Comparison of ENCODE assay signal across 27 cellular contexts in the genomic region with DNA sequence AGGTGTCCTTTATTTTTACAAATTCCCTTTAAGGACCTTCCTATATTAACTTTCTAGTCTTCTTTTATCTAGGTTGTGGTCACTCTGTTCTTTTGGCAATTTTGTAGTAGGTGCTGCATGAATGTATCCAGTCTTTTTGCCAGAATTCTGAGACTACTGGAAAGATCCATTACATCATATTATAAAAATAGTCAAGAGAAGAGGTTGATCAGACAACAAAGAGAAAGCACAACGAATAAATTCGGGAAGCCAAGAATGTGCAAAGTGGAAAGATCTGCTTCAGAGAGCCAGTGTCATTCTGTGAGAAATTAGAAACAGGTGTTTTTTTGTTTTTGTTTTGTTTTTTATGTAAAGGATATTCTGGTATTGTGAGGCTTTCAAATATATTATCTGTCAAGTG.
"Had no signal": no experiment of that assay in that cellular context is flagged by ENCODE, and none has a peak within 500 bp of the region (broad histone marks: within the 10 kb centered on the region; RNA-seq: fewer than 3 reads in every experiment).

No MANE protein-coding gene starts in this region.

- H3K4me1 ChIP-seq: breast epithelium, gastrocnemius medialis, thyroid gland, upper lobe of left lung, vagina had no signal

- H3K4me3 ChIP-seq: breast epithelium, esophagus muscularis mucosa, gastrocnemius medialis, lung, thyroid gland, upper lobe of left lung, vagina had no signal

- H3K27ac ChIP-seq: breast epithelium, esophagus muscularis mucosa, gastrocnemius medialis, thyroid gland, upper lobe of left lung, vagina, WERI-Rb-1 had no signal

- H3K9me3 ChIP-seq: breast epithelium, esophagus muscularis mucosa, gastrocnemius medialis, thyroid gland, upper lobe of left lung, vagina had no signal

- DNase-seq: activated CD4-positive, alpha-beta T cell treated with anti-CD3 and anti-CD28 coated beads for 48 hours; activated CD4-positive, alpha-beta T cell treated with anti-CD3 and anti-CD28 coated beads, Interleukin-2, amount 50 U/mL, for 48 hours; activated CD8-positive, alpha-beta memory T cell treated with anti-CD3 and anti-CD28 coated beads, Interleukin-2, amount 50 U/mL, for 4 hours; activated gamma-delta T cell; activated naive CD4-positive, alpha-beta T cell treated with anti-CD3 and anti-CD28 coated beads, Interleukin-2, amount 50 U/mL, for 16 hours; activated T-cell treated with anti-CD3 and anti-CD28 coated beads, Interleukin-2, amount 50 U/mL, for 24 hours; amygdala; effector CD4-positive, alpha-beta T cell; gastrocnemius medialis; kidney glomerular epithelial cell; mesendoderm; small intestine; stimulated activated CD4-positive, alpha-beta T cell treated with anti-CD3 and anti-CD28 coated beads, Interleukin-4, amount 100 ng/mL, for 24 hours; T-helper 17 cell; T1000; thyroid gland; upper lobe of left lung; WERI-Rb-1 had no signal

- H3K27me3 ChIP-seq: breast epithelium, esophagus muscularis mucosa, gastrocnemius medialis, thyroid gland, upper lobe of left lung, vagina had no signal

- ATAC-seq: activated CD4-positive, CD25-positive, alpha-beta regulatory T cell treated with anti-CD3 and anti-CD28 coated beads, Interleukin-2, amount 50 U/mL, for 24 hours; gastrocnemius medialis; left lobe of liver; natural killer cell treated with Interleukin-12 subunit alpha and Interleukin-12 subunit beta and Interleukin-15 and Interleukin-18, amount 100 ng/mL, for 72 hours; sciatic nerve; stimulated activated effector memory CD8-positive, alpha-beta T cell treated with anti-CD3 and anti-CD28 coated beads, Interleukin-12 subunit alpha, Interleukin-12 subunit beta, amount 100 ng/mL, for 72 hours; T-helper 17 cell had no signal

- H3K36me3 ChIP-seq: breast epithelium, esophagus muscularis mucosa, gastrocnemius medialis, thyroid gland, upper lobe of left lung, vagina, WERI-Rb-1 had no signal
